Comparison of ENCODE assay signal across 11 cellular contexts in genomic region chr12:96255077-96255476, GRCh38.
DNase-seq lines count a peak whose midpoint lies in the region; ATAC-seq lines count a peak whose summit lies in the region.
"Had no signal": no experiment of that assay in that cellular context is flagged by ENCODE, and none has a peak within 500 bp of the region (broad histone marks: within the 10 kb centered on the region; RNA-seq: fewer than 3 reads in every experiment).

No MANE protein-coding gene starts in this region.

- ATAC-seq in left cardiac atrium (peak; percentile 86 to 90), HG03442 (IDR thresholded peaks at IDR 0.05; ENCODE audit: unreplicated experiment) (no peak)
- ATAC-seq in activated CD8-positive, alpha-beta memory T cell treated with anti-CD3 and anti-CD28 coated beads, Interleukin-2, amount 10 ng/mL, durations not matched to agents 7 days and 5 days: no peak
- ATAC-seq in activated CD4-positive, CD25-positive, alpha-beta regulatory T cell treated with anti-CD3 and anti-CD28 coated beads, Interleukin-2, amount 50 U/mL, for 24 hours: no peak

- DNase-seq in GM04503 (ENCODE audit: low read depth): peak; percentile 78
- DNase-seq in adipocyte (ENCODE audit: low read depth): no peak
- peak; percentile 83 for DNase-seq in left cardiac atrium
- DNase-seq in pulmonary artery endothelial cell (ENCODE audit: low read depth, low spot score): peak; percentile 98
- no peak for DNase-seq in activated CD8-positive, alpha-beta memory T cell treated with anti-CD3 and anti-CD28 coated beads, Interleukin-2, amount 10 ng/mL, durations not matched to agents 7 days and 5 days
- no peak for DNase-seq in UCSD-AML1 (lab: John Stamatoyannopoulos, UW; ENCODE audit: unreplicated experiment)
- DNase-seq: DMS79, SIG-M5 had no signal

- peaks cover 17% of the 10 kb centered on the region for H3K4me1 Mint-ChIP-seq in activated CD8-positive, alpha-beta memory T cell treated with anti-CD3 and anti-CD28 coated beads, Interleukin-2, amount 10 ng/mL, durations not matched to agents 7 days and 5 days

- H3K4me1 ChIP-seq in adipocyte (ENCODE audit: control insufficient read depth, insufficient read depth, low read length): peaks cover 24% of the 10 kb centered on the region

- CTCF ChIA-PET in activated CD8-positive, alpha-beta memory T cell treated with anti-CD3 and anti-CD28 coated beads, Interleukin-2, amount 10 ng/mL, durations not matched to agents 7 days and 5 days (lab: Charles Lee): interaction anchor here (1.1 kb wide), 1 partner anchor 144 kb away, joined by 3 read pairs; no protein-coding TSS in a partner anchor

- H3K27ac Mint-ChIP-seq in activated CD8-positive, alpha-beta memory T cell treated with anti-CD3 and anti-CD28 coated beads, Interleukin-2, amount 10 ng/mL, durations not matched to agents 7 days and 5 days: no peak overlapping the region
- H3K27ac Mint-ChIP-seq: memory B cell had no signal

- H3K9me3 ChIP-seq in adipocyte (ENCODE audit: control insufficient read depth, low read length): no peaks in the 10 kb centered on the region

- peaks cover 25% of the 10 kb centered on the region for H3K36me3 Mint-ChIP-seq in activated CD8-positive, alpha-beta memory T cell treated with anti-CD3 and anti-CD28 coated beads, Interleukin-2, amount 10 ng/mL, durations not matched to agents 7 days and 5 days

- peak overlapping the region; percentile 14 for H3K4me3 ChIP-seq in adipocyte (ENCODE audit: low read length)

- H3K27me3 ChIP-seq in adipocyte (replicated peaks; ENCODE audit: control insufficient read depth, insufficient read depth, low read length): no peaks in the 10 kb centered on the region

- no peaks in the 10 kb centered on the region for H3K9me3 Mint-ChIP-seq in activated CD8-positive, alpha-beta memory T cell treated with anti-CD3 and anti-CD28 coated beads, Interleukin-2, amount 10 ng/mL, durations not matched to agents 7 days and 5 days (ENCODE audit: low read depth)
- H3K9me3 Mint-ChIP-seq: memory B cell had no signal

- H3K27me3 Mint-ChIP-seq in activated CD8-positive, alpha-beta memory T cell treated with anti-CD3 and anti-CD28 coated beads, Interleukin-2, amount 10 ng/mL, durations not matched to agents 7 days and 5 days: no peaks in the 10 kb centered on the region
- H3K27me3 Mint-ChIP-seq: memory B cell had no signal

- H3K9ac ChIP-seq in adipocyte (ENCODE audit: low read length): no peak overlapping the region

- H3K36me3 ChIP-seq in adipocyte (ENCODE audit: control insufficient read depth, insufficient read depth, low read length, severe bottlenecking): peaks cover 16% of the 10 kb centered on the region

- intact Hi-C loops in left cardiac atrium (cut with DNase I): no loop called here

- H3K4me3 Mint-ChIP-seq in activated CD8-positive, alpha-beta memory T cell treated with anti-CD3 and anti-CD28 coated beads, Interleukin-2, amount 10 ng/mL, durations not matched to agents 7 days and 5 days: no peak overlapping the region
- H3K4me3 Mint-ChIP-seq: memory B cell had no signal

Comparison
In these comparisons a context has a peak if more than half of its experiments do, and no peak if none do; other contexts are left out.
1. DNase-seq: peak in GM04503 (single experiment), left cardiac atrium (single experiment) and pulmonary artery endothelial cell (single experiment); none in adipocyte (single experiment), activated CD8-positive, alpha-beta memory T cell treated with anti-CD3 and anti-CD28 coated beads, Interleukin-2, amount 10 ng/mL, durations not matched to agents 7 days and 5 days (single experiment) and UCSD-AML1 (single experiment).
2. ATAC-seq: peak in left cardiac atrium (2 of 2); none in activated CD8-positive, alpha-beta memory T cell treated with anti-CD3 and anti-CD28 coated beads, Interleukin-2, amount 10 ng/mL, durations not matched to agents 7 days and 5 days (single experiment), HG03442 (single experiment) and activated CD4-positive, CD25-positive, alpha-beta regulatory T cell treated with anti-CD3 and anti-CD28 coated beads, Interleukin-2, amount 50 U/mL, for 24 hours (0 of 2).